9 cellular contexts compared by ENCODE assay signal in the genomic region with DNA sequence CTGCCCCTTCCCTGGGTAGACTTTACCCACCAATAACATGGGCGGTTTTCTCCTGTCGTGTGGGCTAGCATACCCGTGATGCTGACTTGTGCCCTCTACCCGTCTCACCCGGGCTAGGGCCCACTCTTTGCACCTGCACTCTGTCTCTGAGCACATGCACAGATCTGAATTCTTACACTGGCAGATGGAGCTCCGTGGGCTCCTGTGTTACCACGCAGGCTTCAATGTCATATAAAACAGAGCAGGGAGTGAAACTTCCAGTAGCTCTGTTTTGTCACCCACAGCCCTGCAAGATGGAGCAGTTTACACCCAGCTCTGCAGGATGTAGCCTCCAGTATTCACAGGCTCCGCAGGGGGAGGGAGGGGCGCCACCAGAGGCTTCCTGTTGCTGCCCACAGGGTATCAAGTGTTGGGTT. TPM values are rescaled to one million over a fixed set of nuclear protein-coding genes. Genes with fewer than 3 reads are reported as not detected.
DNase-seq lines count a peak whose midpoint lies in the region; ATAC-seq, FAIRE-seq and TF ChIP-seq lines count a peak whose summit lies in the region.
"Had no signal": no experiment of that assay in that cellular context is flagged by ENCODE, and none has a peak within 500 bp of the region (broad histone marks: within the 10 kb centered on the region; RNA-seq: fewer than 3 reads in every experiment).

No MANE protein-coding gene starts in this region.

- H3K4me3 Mint-ChIP-seq in IgD-negative memory B cell = peak overlapping the region; percentile 84 to 94 (median 90)
- peak overlapping the region; percentile 88 for H3K4me3 Mint-ChIP-seq in activated T-helper 1 cell treated with anti-CD3 and anti-CD28 coated beads, Interleukin-12 subunit alpha, Interleukin-12 subunit beta, Interleukin-2, Interleukin-4 antibody, amounts not matched to agents 30 ng/mL and 10 ng/mL and 1 ng/mL, durations not matched to agents 14 hours and 24 hours and 36 hours

- DNase-seq in A549 (ENCODE audit: low read depth in 1 of 2, low spot score in 1 of 2) (no peak), thyroid gland (no peak), NCI-H2227 treated with DMSO at 0.1 percent for 48 hours (lab: John Stamatoyannopoulos, UW) (no peak)
- peak; percentile 62 for DNase-seq in activated T-helper 1 cell treated with anti-CD3 and anti-CD28 coated beads, Interleukin-12 subunit alpha, Interleukin-12 subunit beta, Interleukin-2, Interleukin-4 antibody, amounts not matched to agents 30 ng/mL and 10 ng/mL and 1 ng/mL, durations not matched to agents 14 hours and 24 hours and 36 hours (ENCODE audit: low spot score)

- H3K4me3 ChIP-seq in A549 (no peak overlapping the region), liver (ENCODE audit: low read depth in 1 of 3, low read length in 3 of 3) (no peak overlapping the region), thyroid gland (replicated peaks in 1 of 3) (no peak overlapping the region)

- no peaks in the 10 kb centered on the region for H3K9me3 Mint-ChIP-seq in IgD-negative memory B cell
- H3K9me3 Mint-ChIP-seq in activated T-helper 1 cell treated with anti-CD3 and anti-CD28 coated beads, Interleukin-12 subunit alpha, Interleukin-12 subunit beta, Interleukin-2, Interleukin-4 antibody, amounts not matched to agents 30 ng/mL and 10 ng/mL and 1 ng/mL, durations not matched to agents 14 hours and 24 hours and 36 hours = no peaks in the 10 kb centered on the region

- no peak for ATAC-seq in A549
- ATAC-seq in GM19455 (IDR thresholded peaks at IDR 0.05; ENCODE audit: unreplicated experiment) = no peak
- ATAC-seq in HG03457 (IDR thresholded peaks at IDR 0.05; ENCODE audit: unreplicated experiment) = no peak

- FAIRE-seq in A549 (lab: Jason Lieb, UNC) = no peak
- FAIRE-seq: G401.6 had no signal

- POLR2A ChIA-PET in A549 (lab: Yijun Ruan, JAX) = no interaction called here

- peaks cover 31 to 44% (median 38%) of the 10 kb centered on the region in 3 donors for H3K4me1 Mint-ChIP-seq in IgD-negative memory B cell
- H3K4me1 Mint-ChIP-seq in activated T-helper 1 cell treated with anti-CD3 and anti-CD28 coated beads, Interleukin-12 subunit alpha, Interleukin-12 subunit beta, Interleukin-2, Interleukin-4 antibody, amounts not matched to agents 30 ng/mL and 10 ng/mL and 1 ng/mL, durations not matched to agents 14 hours and 24 hours and 36 hours (ENCODE audit: low read depth) = peaks cover 77% of the 10 kb centered on the region

- H3K36me3 ChIP-seq in liver (ENCODE audit: control insufficient read depth in 4 of 4, insufficient read depth in 3 of 4, low read depth in 1 of 4, low read length in 3 of 4) (no peaks in the 10 kb centered on the region), thyroid gland (no peaks in the 10 kb centered on the region)

- H3K27ac Mint-ChIP-seq in IgD-negative memory B cell = peak overlapping the region; percentile 38 to 81 (median 73)
- H3K27ac Mint-ChIP-seq in activated T-helper 1 cell treated with anti-CD3 and anti-CD28 coated beads, Interleukin-12 subunit alpha, Interleukin-12 subunit beta, Interleukin-2, Interleukin-4 antibody, amounts not matched to agents 30 ng/mL and 10 ng/mL and 1 ng/mL, durations not matched to agents 14 hours and 24 hours and 36 hours = peak overlapping the region; percentile 89

- H3K4me1 ChIP-seq in A549 (peaks cover 16% of the 10 kb centered on the region), liver (ENCODE audit: control insufficient read depth in 4 of 4, insufficient read depth in 4 of 4, low read length in 3 of 4) (peaks cover 0 to 42% (median 31%) of the 10 kb centered on the region in 4 donors), thyroid gland (peaks cover 6 to 21% of the 10 kb centered on the region in 2 donors)

- intact Hi-C loops in activated T-helper 1 cell treated with anti-CD3 and anti-CD28 coated beads, Interleukin-12 subunit alpha, Interleukin-12 subunit beta, Interleukin-2, Interleukin-4 antibody, amounts not matched to agents 30 ng/mL and 10 ng/mL and 1 ng/mL, durations not matched to agents 14 hours and 24 hours and 36 hours (cut with micrococcal nuclease) = loop anchor here (1.0 to 5.0 kb wide), 3 partner anchors 12 to 502 kb away; partner anchors contain the start of gene CRY2
- intact Hi-C loops in thyroid gland (cut with DNase I) = no loop called here

- no peaks in the 10 kb centered on the region for H3K36me3 Mint-ChIP-seq in IgD-negative memory B cell
- peaks cover 7% of the 10 kb centered on the region for H3K36me3 Mint-ChIP-seq in activated T-helper 1 cell treated with anti-CD3 and anti-CD28 coated beads, Interleukin-12 subunit alpha, Interleukin-12 subunit beta, Interleukin-2, Interleukin-4 antibody, amounts not matched to agents 30 ng/mL and 10 ng/mL and 1 ng/mL, durations not matched to agents 14 hours and 24 hours and 36 hours (ENCODE audit: low read depth)

- TF ChIP-seq EP300 in A549 (IDR thresholded peaks at IDR 0.05) = no peak

- 89% methylated on average over 9 of the region's 9 CpGs for WGBS in A549 (ENCODE audit: missing lambda C conversion rate)
- 65% methylated on average over 9 of the region's 9 CpGs for WGBS in liver
- WGBS in thyroid gland, 2 donors = 72 to 74% methylated on average over 9 of the region's 9 CpGs

- no peak overlapping the region for H3K9ac ChIP-seq in liver (ENCODE audit: low read depth in 1 of 2, low read length in 2 of 2)

- no peak for TF ChIP-seq POLR2A in A549 (IDR thresholded peaks at IDR 0.05; ENCODE audit: low read length)
- TF ChIP-seq POLR2A in thyroid gland (IDR thresholded peaks at IDR 0.05) = no peak

- no peak for TF ChIP-seq RAD21 in A549 (conservative IDR thresholded peaks at IDR 0.05 in 1 of 2, IDR thresholded peaks at IDR 0.05 in 1 of 2)
- no peak for TF ChIP-seq RAD21 in liver (IDR thresholded peaks at IDR 0.05)

- H3K4me2 ChIP-seq in A549 = peak overlapping the region; percentile 99

- H3K27me3 Mint-ChIP-seq in IgD-negative memory B cell = peaks cover 6% of the 10 kb centered on the region
- no peaks in the 10 kb centered on the region for H3K27me3 Mint-ChIP-seq in activated T-helper 1 cell treated with anti-CD3 and anti-CD28 coated beads, Interleukin-12 subunit alpha, Interleukin-12 subunit beta, Interleukin-2, Interleukin-4 antibody, amounts not matched to agents 30 ng/mL and 10 ng/mL and 1 ng/mL, durations not matched to agents 14 hours and 24 hours and 36 hours (ENCODE audit: insufficient read depth)

- H3K27ac ChIP-seq in A549 = no peak overlapping the region
- H3K27ac ChIP-seq in liver (ENCODE audit: low read depth in 1 of 2, low read length in 2 of 2) = peak overlapping the region; percentile 38 to 42
- no peak overlapping the region for H3K27ac ChIP-seq in thyroid gland

- H3K9me3 ChIP-seq in A549 = no peaks in the 10 kb centered on the region
- H3K9me3 ChIP-seq in liver (ENCODE audit: control insufficient read depth in 4 of 4, low read length in 3 of 4) = no peaks in the 10 kb centered on the region
- no peaks in the 10 kb centered on the region for H3K9me3 ChIP-seq in thyroid gland

- CTCF ChIA-PET in A549 (lab: Yijun Ruan, JAX) = interaction anchor here (0.6 to 25.2 kb wide), 10 partner anchors 8 to 383 kb away, joined by 3 to 325 read pairs (median 3); no protein-coding TSS in a partner anchor

- TF ChIP-seq CTCF in A549 (IDR thresholded peaks at IDR 0.05) (no peak), liver (IDR thresholded peaks at IDR 0.05; ENCODE audit: low read depth, low read length, missing input control) (no peak), thyroid gland (IDR thresholded peaks at IDR 0.05) (no peak)

- no peaks in the 10 kb centered on the region for H3K27me3 ChIP-seq in liver (ENCODE audit: control insufficient read depth in 4 of 4, insufficient read depth in 4 of 4, low read length in 3 of 4)
- H3K27me3 ChIP-seq in thyroid gland = no peaks in the 10 kb centered on the region

TF ChIP-seq in liver, 16 proteins besides CTCF, POLR2A, EP300 and RAD21 (continues in another document):
- TF ChIP-seq EGR1 (IDR thresholded peaks at IDR 0.05; ENCODE audit: low read depth in 2 of 2) = no peak

RNA-seq across cellular contexts. Expression of gene DGKZ, which starts 1.7 kb away (rescaled TPM):
- polyA plus RNA-seq in A549 (2011; rRNA removed) = 12.8 and 14.5 TPM in 2 replicates
- polyA plus RNA-seq in A549 (2012; cell fraction: cytosol; rRNA removed) = 37.4 and 55.9 TPM in 2 replicates
- 133 and 174 TPM in 2 replicates for polyA plus RNA-seq in A549 (2012; cell fraction: nucleus; rRNA removed)
- 28.4 to 30.7 TPM (median 28.4 TPM) in 3 replicates for polyA plus RNA-seq in A549 (2017; fragmentation: RNase III; extraction: RNeasy Plus Mini Kit Qiagen cat#74134 plus additional on column Dnase treatment)
- 22.7 and 37.4 TPM in 2 replicates for polyA minus RNA-seq in A549 (2011; rRNA and poly(A)+ RNA removed)
- polyA plus RNA-seq in IgD-negative memory B cell = 9.0 TPM
- total RNA-seq in activated T-helper 1 cell treated with anti-CD3 and anti-CD28 coated beads, Interleukin-12 subunit alpha, Interleukin-12 subunit beta, Interleukin-2, Interleukin-4 antibody, amounts not matched to agents 30 ng/mL and 10 ng/mL and 1 ng/mL, durations not matched to agents 14 hours and 24 hours and 36 hours = 101 TPM in 2 replicates
- 10 to 100 TPM; 15.5 to 24.3 TPM for total RNA-seq in liver
- polyA plus RNA-seq in liver = 10 to 100 TPM in 1 of 2 donors, 1 to 10 TPM in 1; 4.6 to 13.3 TPM
- 10 to 100 TPM; 29.7 to 53.5 (median 41.8) TPM for total RNA-seq in thyroid gland

RNA-seq across cellular contexts. Expression of gene MDK, which starts 32.5 kb away (rescaled TPM):
- polyA plus RNA-seq in A549 (2011; rRNA removed) = 18.3 and 18.4 TPM in 2 replicates
- polyA plus RNA-seq in A549 (2012; cell fraction: cytosol; rRNA removed) = 41.1 and 43.1 TPM in 2 replicates
- 15.2 and 20.4 TPM in 2 replicates for polyA plus RNA-seq in A549 (2012; cell fraction: nucleus; rRNA removed)
- 12.8 to 15.1 TPM (median 13.6 TPM) in 3 replicates for polyA plus RNA-seq in A549 (2017; fragmentation: RNase III; extraction: RNeasy Plus Mini Kit Qiagen cat#74134 plus additional on column Dnase treatment)
- polyA minus RNA-seq in A549 (2011; rRNA and poly(A)+ RNA removed) = 3.8 and 6.6 TPM in 2 replicates
- polyA plus RNA-seq in IgD-negative memory B cell = 0.60 TPM
- total RNA-seq in activated T-helper 1 cell treated with anti-CD3 and anti-CD28 coated beads, Interleukin-12 subunit alpha, Interleukin-12 subunit beta, Interleukin-2, Interleukin-4 antibody, amounts not matched to agents 30 ng/mL and 10 ng/mL and 1 ng/mL, durations not matched to agents 14 hours and 24 hours and 36 hours = 5.0 and 7.1 TPM in 2 replicates
- total RNA-seq in liver = 10 to 100 TPM in 1 of 2 donors, 1 to 10 TPM in 1; 2.3 to 41.8 TPM
- 10 to 100 TPM in 1 of 2 donors, 1 to 10 TPM in 1; 9.3 to 17.8 TPM for polyA plus RNA-seq in liver
- 10 to 100 TPM in 3 of 4 donors, 1 to 10 TPM in 1; 3.3 to 24.3 (median 16.7) TPM for total RNA-seq in thyroid gland

RNA-seq across cellular contexts. Expression of gene CHRM4, which starts 42.6 kb away (rescaled TPM):
- polyA plus RNA-seq in A549 (2011; rRNA removed) = 0.17 and 0.22 TPM in 2 replicates
- polyA plus RNA-seq in A549 (2012; cell fraction: cytosol; rRNA removed) = 0.30 and 0.47 TPM in 2 replicates
- polyA plus RNA-seq in A549 (2012; cell fraction: nucleus; rRNA removed) = 0.92 and 1.2 TPM in 2 replicates
- polyA plus RNA-seq in A549 (2017; fragmentation: RNase III; extraction: RNeasy Plus Mini Kit Qiagen cat#74134 plus additional on column Dnase treatment) = 0.28 to 0.38 TPM (median 0.29 TPM) in 3 replicates
- 0.34 and 0.70 TPM in 2 replicates for polyA minus RNA-seq in A549 (2011; rRNA and poly(A)+ RNA removed)
- polyA plus RNA-seq in IgD-negative memory B cell = 0.29 TPM
- total RNA-seq in activated T-helper 1 cell treated with anti-CD3 and anti-CD28 coated beads, Interleukin-12 subunit alpha, Interleukin-12 subunit beta, Interleukin-2, Interleukin-4 antibody, amounts not matched to agents 30 ng/mL and 10 ng/mL and 1 ng/mL, durations not matched to agents 14 hours and 24 hours and 36 hours = 1.2 TPM in 2 replicates
- total RNA-seq in liver = under 1 TPM; 0.08 to 0.09 TPM
- not detected for polyA plus RNA-seq in liver
- under 1 TPM in 1 of 4 donors, not detected in 3; 0.22 TPM for total RNA-seq in thyroid gland

Comparison
In these comparisons a context has a peak if more than half of its experiments do, and no peak if none do; other contexts are left out.
1. H3K27ac ChIP-seq: peak in liver (2 of 2); none in A549 (0 of 2) and thyroid gland (0 of 3).